In genomic region chr5:139955053-139955605, GRCh38 we compare ENCODE assay signal across 18 cellular contexts.
DNase-seq lines count a peak whose midpoint lies in the region; ATAC-seq, FAIRE-seq and TF ChIP-seq lines count a peak whose summit lies in the region.
"Had no signal": no experiment of that assay in that cellular context is flagged by ENCODE, and none has a peak within 500 bp of the region (broad histone marks: within the 10 kb centered on the region; RNA-seq: fewer than 3 reads in every experiment).

No MANE protein-coding gene starts in this region.

- WGBS in endodermal cell (ENCODE audit: insufficient coverage in 1 of 2, insufficient read length in 1 of 2), 2 experiments, result 80 to 81% methylated on average over 3 to 5 of the region's 5 CpGs
- 79 to 80% (median 79%) methylated on average over 5 of the region's 5 CpGs for WGBS in small intestine, 3 donors

- no peak overlapping the region for H3K4me3 Mint-ChIP-seq in endodermal cell
- H3K4me3 Mint-ChIP-seq: activated naive CD4-positive, alpha-beta T cell treated with anti-CD3 and anti-CD28 coated beads for 36 hours; B cell; memory B cell had no signal

- H3K4me3 ChIP-seq in endodermal cell (ENCODE audit: low read length) (no peak overlapping the region), small intestine (ENCODE audit: low read depth in 1 of 2, low read length in 2 of 2) (no peak overlapping the region)
- H3K4me3 ChIP-seq: sigmoid colon, SJSA1, vagina had no signal

- H3K27ac ChIP-seq in endodermal cell (ENCODE audit: low read depth, low read length) (no peak overlapping the region), small intestine (ENCODE audit: low read depth in 1 of 2, low read length in 1 of 2) (no peak overlapping the region)
- H3K27ac ChIP-seq: neutrophil, sigmoid colon, SJSA1, vagina had no signal

- H3K27me3 ChIP-seq in endodermal cell (ENCODE audit: control insufficient read depth, insufficient read depth, low read length, poor library complexity, severe bottlenecking) (no peaks in the 10 kb centered on the region), small intestine (ENCODE audit: control insufficient read depth in 2 of 2, insufficient read depth in 2 of 2, low read length in 2 of 2) (no peaks in the 10 kb centered on the region)
- H3K27me3 ChIP-seq: sigmoid colon, vagina had no signal

- H3K4me1 ChIP-seq in endodermal cell (ENCODE audit: control insufficient read depth, insufficient read depth, low read length) (peaks cover 5% of the 10 kb centered on the region), small intestine (ENCODE audit: control insufficient read depth in 2 of 2, insufficient read depth in 1 of 2, low read depth in 1 of 2, low read length in 1 of 2) (no peaks in the 10 kb centered on the region)
- H3K4me1 ChIP-seq: SJSA1, vagina had no signal

- H3K36me3 Mint-ChIP-seq in endodermal cell (ENCODE audit: low read depth), result no peaks in the 10 kb centered on the region
- H3K36me3 Mint-ChIP-seq: memory B cell had no signal

- peaks cover 33% of the 10 kb centered on the region for H3K4me1 Mint-ChIP-seq in endodermal cell
- H3K4me1 Mint-ChIP-seq: B cell, memory B cell had no signal

- H3K36me3 ChIP-seq in endodermal cell (ENCODE audit: control insufficient read depth, insufficient read depth, low read length) (no peaks in the 10 kb centered on the region), small intestine (ENCODE audit: control insufficient read depth in 2 of 2, insufficient read depth in 2 of 2, low read length in 2 of 2) (no peaks in the 10 kb centered on the region)
- H3K36me3 ChIP-seq: neutrophil, sigmoid colon, SJSA1, vagina had no signal

- no peak for TF ChIP-seq CTCF in endodermal cell (conservative IDR thresholded peaks at IDR 0.05)

- no peak overlapping the region for H3K9ac ChIP-seq in endodermal cell (ENCODE audit: extremely low read depth, low read length, poor library complexity, severe bottlenecking)

- peak; percentile 86 for ATAC-seq in GM18511 (IDR thresholded peaks at IDR 0.05; ENCODE audit: unreplicated experiment)
- ATAC-seq in GM21447 (IDR thresholded peaks at IDR 0.05; ENCODE audit: unreplicated experiment), result peak; percentile 76
- peak; percentile 65 for ATAC-seq in HG02938 (IDR thresholded peaks at IDR 0.05; ENCODE audit: unreplicated experiment)
- ATAC-seq in HG03159 (IDR thresholded peaks at IDR 0.05; ENCODE audit: unreplicated experiment), result no peak

- peak overlapping the region; percentile 32 for H3K27ac Mint-ChIP-seq in endodermal cell
- H3K27ac Mint-ChIP-seq: activated naive CD4-positive, alpha-beta T cell treated with anti-CD3 and anti-CD28 coated beads for 36 hours; B cell; memory B cell had no signal

- H3K9me3 ChIP-seq in endodermal cell (ENCODE audit: control insufficient read depth, low read length) (no peaks in the 10 kb centered on the region), small intestine (ENCODE audit: control insufficient read depth, low read depth) (no peaks in the 10 kb centered on the region)
- H3K9me3 ChIP-seq: neutrophil, sigmoid colon, SJSA1, vagina had no signal

- FAIRE-seq in small intestine (lab: Jason Lieb, UNC), result no peak

- no peaks in the 10 kb centered on the region for H3K9me3 Mint-ChIP-seq in endodermal cell
- H3K9me3 Mint-ChIP-seq: activated naive CD4-positive, alpha-beta T cell treated with anti-CD3 and anti-CD28 coated beads for 36 hours; memory B cell had no signal

- H3K27me3 Mint-ChIP-seq in endodermal cell (ENCODE audit: insufficient read depth), result peaks cover 18% of the 10 kb centered on the region

- DNase-seq in endodermal cell, result peak; percentile 69
- DNase-seq in small intestine, result no peak
- no peak for DNase-seq in SIG-M5 treated with dmso at 0.1 percent for 504 hours (lab: John Stamatoyannopoulos, UW; ENCODE audit: unreplicated experiment)
- no peak for DNase-seq in NCI-H187 (lab: John Stamatoyannopoulos, UW)
- DNase-seq: activated naive CD4-positive, alpha-beta T cell treated with anti-CD3 and anti-CD28 coated beads for 36 hours; DMS 273 treated with DMSO at 0.1 percent for 48 hours; NCI-H1930; sigmoid colon; stimulated activated naive CD4-positive, alpha-beta T cell had no signal
